2 cellular contexts compared by ENCODE assay signal in the genomic region with DNA sequence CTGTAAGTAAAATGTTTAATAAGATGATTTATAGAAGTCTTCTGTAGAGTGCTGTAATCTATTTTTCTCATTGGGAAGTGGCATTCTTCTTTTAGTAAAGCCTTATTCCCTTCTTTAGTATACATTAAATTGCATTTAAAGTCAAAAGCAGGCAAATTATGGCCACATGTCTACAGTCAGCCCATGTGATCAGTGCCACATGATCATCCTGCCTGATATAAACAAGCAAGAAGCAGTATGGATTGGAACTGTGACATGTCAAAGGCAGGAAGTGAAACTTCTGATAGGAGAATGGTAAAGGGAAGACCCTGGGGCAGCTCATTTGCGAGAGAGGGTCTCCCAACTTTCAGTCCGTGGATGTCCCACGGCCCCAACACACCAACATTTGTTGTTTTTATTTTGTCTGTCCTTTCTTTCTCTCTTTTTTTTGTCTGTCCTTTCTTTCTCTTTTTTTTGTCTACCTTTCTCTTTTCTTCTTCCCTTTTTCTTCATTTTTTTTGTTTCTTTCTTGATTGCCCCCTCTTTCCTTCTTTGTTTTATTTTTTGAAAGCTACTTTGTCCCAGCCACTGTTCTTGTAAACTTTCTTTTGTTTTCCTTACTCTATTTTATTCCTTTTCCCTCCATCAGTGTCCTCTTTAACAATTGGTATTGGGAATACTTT.
TF ChIP-seq lines count a peak whose summit lies in the region.

No MANE protein-coding gene starts in this region.

TF ChIP-seq in GM12891, 5 proteins besides CTCF, POLR2A, EP300 and RAD21 (continued from another document):
- no peak for TF ChIP-seq POLR2AphosphoS5 (IDR thresholded peaks at IDR 0.05; ENCODE audit: low read depth, low read length)

TF ChIP-seq in GM12878, 131 proteins besides CTCF, POLR2A, EP300 and RAD21:
- peak; percentile 79 for TF ChIP-seq RAD51 (IDR thresholded peaks at IDR 0.05)
- TF ChIP-seq ZBTB40 (IDR thresholded peaks at IDR 0.05; ENCODE audit: borderline replicate concordance), result no peak
- TF ChIP-seq SPI1 (IDR thresholded peaks at IDR 0.05; ENCODE audit: borderline replicate concordance, insufficient read depth, low read depth, low read length), result peak; percentile 31; the same call in 1 of the 2 replicates
